In genomic region chr17:30584810-30585209, GRCh38 we compare ENCODE assay signal across 1 cellular context.
TF ChIP-seq lines count a peak whose summit lies in the region.

No MANE protein-coding gene starts in this region.

TF ChIP-seq in HepG2, 621 proteins besides CTCF, POLR2A, EP300 and RAD21 (continued from another document):
- 0 out of 2 replicates have a peak, but pooled peaks have one; percentile 5 for TF ChIP-seq IKZF5 (CRISPR knock-in tag; IDR thresholded peaks at IDR 0.05)
- TF ChIP-seq ZSCAN12 (CRISPR knock-in tag; IDR thresholded peaks at IDR 0.05), result no peak
- 0 out of 2 replicates have a peak, but pooled peaks have one; percentile 36 for TF ChIP-seq ZNF563 (CRISPR knock-in tag; IDR thresholded peaks at IDR 0.05)
- no peak for TF ChIP-seq NFIC (IDR thresholded peaks at IDR 0.05; ENCODE audit: low read length)
- peak; percentile 65 for TF ChIP-seq ZNF687 (CRISPR knock-in tag; IDR thresholded peaks at IDR 0.05)
- no peak for TF ChIP-seq ZNF138 (CRISPR knock-in tag; IDR thresholded peaks at IDR 0.05; ENCODE audit: low read depth)
- no peak for TF ChIP-seq ZNF777 (CRISPR knock-in tag; IDR thresholded peaks at IDR 0.05)
- no peak for TF ChIP-seq ATF5 (CRISPR knock-in tag; IDR thresholded peaks at IDR 0.05; ENCODE audit: low read depth)
- no peak for TF ChIP-seq ZNF333 (CRISPR knock-in tag; IDR thresholded peaks at IDR 0.05; ENCODE audit: borderline replicate concordance)
- no peak for TF ChIP-seq RBM22 (optimal IDR thresholded peaks at IDR 0.05; ENCODE audit: low read length)
